In genomic region chr3:171879472-171879871, GRCh38 we compare ENCODE assay signal across 1 cellular context.
TF ChIP-seq lines count a peak whose summit lies in the region.

No MANE protein-coding gene starts in this region.

TF ChIP-seq in K562, 482 proteins besides CTCF, POLR2A, EP300 and RAD21:
- TF ChIP-seq ESRRA (IDR thresholded peaks at IDR 0.05; ENCODE audit: borderline replicate concordance, low read depth) = peak; percentile 41; the same call in 1 of the 2 replicates
- TF ChIP-seq MYNN (IDR thresholded peaks at IDR 0.05) = no peak
- no peak for TF ChIP-seq MYNN (CRISPR knock-in tag; IDR thresholded peaks at IDR 0.05)
- TF ChIP-seq ZNF3 (CRISPR knock-in tag; IDR thresholded peaks at IDR 0.05) = no peak
- 0 out of 2 replicates have a peak, but pooled peaks have one; percentile 19 for TF ChIP-seq ATF3 (IDR thresholded peaks at IDR 0.05)
- no peak for TF ChIP-seq ATF3 (CRISPR knock-in tag; conservative IDR thresholded peaks at IDR 0.05)
- 0 out of 2 replicates have a peak, but pooled peaks have one; percentile 25 for TF ChIP-seq ATF7 (IDR thresholded peaks at IDR 0.05)
- peak; percentile 37; the same call in 1 of the 2 replicates for TF ChIP-seq ZNF24 (IDR thresholded peaks at IDR 0.05)
